Comparison of ENCODE assay signal across 14 cellular contexts in genomic region chr15:48475600-48476395, GRCh38.
"Had no signal": no experiment of that assay in that cellular context is flagged by ENCODE, and none has a peak within 500 bp of the region (broad histone marks: within the 10 kb centered on the region; RNA-seq: fewer than 3 reads in every experiment).

No MANE protein-coding gene starts in this region.

- H3K27me3 ChIP-seq: dorsolateral prefrontal cortex, esophagus muscularis mucosa had no signal

- H3K9me3 Mint-ChIP-seq: activated naive CD4-positive, alpha-beta T cell treated with anti-CD3 and anti-CD28 coated beads, Interleukin-2, amount 50 U/mL, for 72 hours; activated T-cell treated with anti-CD3 and anti-CD28 coated beads, Interleukin-2, amount 50 U/mL, for 24 hours; nephron progenitor cell; stimulated activated naive CD8-positive, alpha-beta T cell treated with anti-CD3 and anti-CD28 coated beads, Interleukin-15, Interleukin-2, amounts not matched to agents 100 ng/mL and 50 ng/mL, for 24 hours had no signal

- H3K4me3 ChIP-seq: dorsolateral prefrontal cortex, esophagus muscularis mucosa, left ventricle myocardium inferior had no signal

- DNase-seq: activated CD4-positive, alpha-beta T cell treated with anti-CD3 and anti-CD28 coated beads for 1 hour; activated CD4-positive, alpha-beta T cell treated with anti-CD3 and anti-CD28 coated beads, Interleukin-2, amount 50 U/mL, for 48 hours; activated CD8-positive, alpha-beta memory T cell treated with anti-CD3 and anti-CD28 coated beads, Interleukin-2, amount 10 ng/mL, durations not matched to agents 7 days and 5 days; activated effector memory CD4-positive, alpha-beta T cell treated with Interleukin-2 at 50 U/mL for 16 hours; activated T-cell treated with anti-CD3 and anti-CD28 coated beads, Interleukin-2, amount 50 U/mL, for 24 hours; amygdala; dorsolateral prefrontal cortex; left ventricle myocardium inferior; mesenchymal stem cell; nephron progenitor cell; stimulated activated CD4-positive, alpha-beta T cell treated with anti-CD3 and anti-CD28 coated beads, Interleukin-4, amount 100 ng/mL, for 24 hours had no signal

- H3K27me3 Mint-ChIP-seq: activated CD8-positive, alpha-beta memory T cell treated with anti-CD3 and anti-CD28 coated beads, Interleukin-2, amount 10 ng/mL, durations not matched to agents 7 days and 5 days; activated T-cell treated with anti-CD3 and anti-CD28 coated beads, Interleukin-2, amount 50 U/mL, for 24 hours; stimulated activated naive CD8-positive, alpha-beta T cell treated with anti-CD3 and anti-CD28 coated beads, Interleukin-15, Interleukin-2, amounts not matched to agents 100 ng/mL and 50 ng/mL, for 24 hours had no signal

- ATAC-seq: activated CD8-positive, alpha-beta memory T cell treated with anti-CD3 and anti-CD28 coated beads, Interleukin-2, amount 10 ng/mL, durations not matched to agents 7 days and 5 days; activated naive CD4-positive, alpha-beta T cell treated with anti-CD3 and anti-CD28 coated beads, Interleukin-2, amount 50 U/mL, for 72 hours had no signal

- H3K27ac Mint-ChIP-seq: activated CD8-positive, alpha-beta memory T cell treated with anti-CD3 and anti-CD28 coated beads, Interleukin-2, amount 10 ng/mL, durations not matched to agents 7 days and 5 days; activated naive CD4-positive, alpha-beta T cell treated with anti-CD3 and anti-CD28 coated beads, Interleukin-2, amount 50 U/mL, for 72 hours; activated T-cell treated with anti-CD3 and anti-CD28 coated beads, Interleukin-2, amount 50 U/mL, for 24 hours; nephron progenitor cell; stimulated activated naive CD8-positive, alpha-beta T cell treated with anti-CD3 and anti-CD28 coated beads, Interleukin-15, Interleukin-2, amounts not matched to agents 100 ng/mL and 50 ng/mL, for 24 hours had no signal

- H3K27ac ChIP-seq: dorsolateral prefrontal cortex, esophagus muscularis mucosa, left ventricle myocardium inferior had no signal

- H3K4me1 Mint-ChIP-seq: activated CD8-positive, alpha-beta memory T cell treated with anti-CD3 and anti-CD28 coated beads, Interleukin-2, amount 10 ng/mL, durations not matched to agents 7 days and 5 days; nephron progenitor cell had no signal

- H3K36me3 Mint-ChIP-seq: activated CD8-positive, alpha-beta memory T cell treated with anti-CD3 and anti-CD28 coated beads, Interleukin-2, amount 10 ng/mL, durations not matched to agents 7 days and 5 days; activated naive CD4-positive, alpha-beta T cell treated with anti-CD3 and anti-CD28 coated beads, Interleukin-2, amount 50 U/mL, for 72 hours had no signal

- H3K4me3 Mint-ChIP-seq: activated CD8-positive, alpha-beta memory T cell treated with anti-CD3 and anti-CD28 coated beads, Interleukin-2, amount 10 ng/mL, durations not matched to agents 7 days and 5 days; activated T-cell treated with anti-CD3 and anti-CD28 coated beads, Interleukin-2, amount 50 U/mL, for 24 hours; nephron progenitor cell; stimulated activated naive CD8-positive, alpha-beta T cell treated with anti-CD3 and anti-CD28 coated beads, Interleukin-15, Interleukin-2, amounts not matched to agents 100 ng/mL and 50 ng/mL, for 24 hours had no signal

- H3K9me3 ChIP-seq: esophagus muscularis mucosa, left ventricle myocardium inferior had no signal
